Comparison of ENCODE assay signal across 8 cellular contexts in genomic region chr7:139673230-139673629, GRCh38.
A peak's percentile ranks its signal among the peaks of the same experiment; 100 is the strongest.
DNase-seq lines count a peak whose midpoint lies in the region; ATAC-seq lines count a peak whose summit lies in the region.

No MANE protein-coding gene starts in this region.

- H3K27ac ChIP-seq in aorta (ENCODE audit: low read depth in 1 of 2, low read length in 2 of 2) (no peak overlapping the region), Karpas-422 (ENCODE audit: low read length) (no peak overlapping the region)

- ATAC-seq in GM18499 (IDR thresholded peaks at IDR 0.05; ENCODE audit: insufficient read depth, unreplicated experiment) = peak; percentile 61
- peak; percentile 89 for ATAC-seq in GM21576 (IDR thresholded peaks at IDR 0.05; ENCODE audit: unreplicated experiment)
- ATAC-seq in left cardiac atrium = peak; percentile 74 to 79
- ATAC-seq in aorta (ENCODE audit: low FRiP score) = no peak

- WGBS in aorta, 2 donors = 94% methylated on average over 5 of the region's 5 CpGs

- no peaks in the 10 kb centered on the region for H3K27me3 ChIP-seq in aorta (ENCODE audit: control insufficient read depth in 1 of 2, insufficient read depth in 2 of 2, low read length in 1 of 2)
- no peaks in the 10 kb centered on the region for H3K27me3 ChIP-seq in Karpas-422 (ENCODE audit: low read length)

- H3K4me3 ChIP-seq in aorta (ENCODE audit: low read length in 2 of 2) (no peak overlapping the region), Karpas-422 (ENCODE audit: low read length) (no peak overlapping the region)

- no peak overlapping the region for H3K9ac ChIP-seq in Karpas-422 (ENCODE audit: low read length)

- DNase-seq in NCI-H1694 (lab: John Stamatoyannopoulos, UW) = peak; percentile 9
- no peak for DNase-seq in left cardiac atrium
- no peak for DNase-seq in aorta
- no peak for DNase-seq in activated gamma-delta T cell (lab: John Stamatoyannopoulos, UW)
- no peak for DNase-seq in pons (ENCODE audit: low spot score)
- no peak for DNase-seq in Karpas-422

- H2AFZ ChIP-seq in Karpas-422 (ENCODE audit: low read length) = no peak overlapping the region

- no peaks in the 10 kb centered on the region for H3K9me2 ChIP-seq in Karpas-422 (replicated peaks; ENCODE audit: insufficient read depth, low read length)

- H3K4me2 ChIP-seq in Karpas-422 (ENCODE audit: low read depth, low read length, poor library complexity, severe bottlenecking) = no peak overlapping the region

- H3K4me1 ChIP-seq in aorta (ENCODE audit: control insufficient read depth in 1 of 2, insufficient read depth in 2 of 2, low read length in 2 of 2) (no peaks in the 10 kb centered on the region), Karpas-422 (ENCODE audit: low read length) (no peaks in the 10 kb centered on the region)

- no peaks in the 10 kb centered on the region for H3K79me2 ChIP-seq in Karpas-422 (ENCODE audit: low read length)

- H3K36me3 ChIP-seq in aorta (ENCODE audit: control insufficient read depth in 1 of 2, insufficient read depth in 2 of 2, low read length in 1 of 2) (peaks cover 0 to 3% of the 10 kb centered on the region in 2 donors), Karpas-422 (ENCODE audit: insufficient read depth, low read length) (no peaks in the 10 kb centered on the region)

- intact Hi-C loops in left cardiac atrium (cut with DNase I) = no loop called here
- intact Hi-C loops in aorta (cut with DNase I) = no loop called here

- H4K20me1 ChIP-seq in Karpas-422 (ENCODE audit: insufficient read depth, low read depth, low read length) = no peaks in the 10 kb centered on the region

- H3K9me3 ChIP-seq in aorta (ENCODE audit: control insufficient read depth, low read length) (no peaks in the 10 kb centered on the region), Karpas-422 (ENCODE audit: low read length) (no peaks in the 10 kb centered on the region)
